ENCODE assay signal across 16 cellular contexts in genomic region chr6:107103082-107103481, GRCh38.
"Had no signal": no experiment of that assay in that cellular context is flagged by ENCODE, and none has a peak within 500 bp of the region (broad histone marks: within the 10 kb centered on the region; RNA-seq: fewer than 3 reads in every experiment).

No MANE protein-coding gene starts in this region.

- H3K27ac ChIP-seq: gastroesophageal sphincter, left ventricle myocardium inferior, transverse colon, VCaP had no signal

- H3K36me3 ChIP-seq: left ventricle myocardium inferior, transverse colon had no signal

- FAIRE-seq: astrocyte, endometrium, small intestine had no signal

- DNase-seq: activated CD4-positive, alpha-beta T cell treated with anti-CD3 and anti-CD28 coated beads, Interleukin-2, amount 50 U/mL, for 48 hours; activated naive CD4-positive, alpha-beta T cell treated with anti-CD3 and anti-CD28 coated beads, Interleukin-2, amount 10 ng/mL, durations not matched to agents 7 days and 5 days; islet precursor cell; left ventricle myocardium inferior; naive thymus-derived CD8-positive, alpha-beta T cell; nucleus accumbens; right cardiac atrium; small intestine; stimulated activated CD4-positive, alpha-beta T cell treated with anti-CD3 and anti-CD28 coated beads, Interleukin-4, amount 100 ng/mL, for 24 hours; stimulated activated naive CD4-positive, alpha-beta T cell; transverse colon had no signal

- H3K9me3 ChIP-seq: gastroesophageal sphincter, left ventricle myocardium inferior, transverse colon had no signal

- H3K4me1 ChIP-seq: gastroesophageal sphincter, transverse colon had no signal

- H3K27me3 ChIP-seq: dorsolateral prefrontal cortex, gastroesophageal sphincter, transverse colon had no signal

- ATAC-seq: gastroesophageal sphincter; naive thymus-derived CD8-positive, alpha-beta T cell; right cardiac atrium had no signal

- H3K4me3 ChIP-seq: dorsolateral prefrontal cortex, gastroesophageal sphincter, left ventricle myocardium inferior, transverse colon had no signal
